11 cellular contexts compared by ENCODE assay signal in genomic region chr21:34204481-34205439, GRCh38.
A peak's percentile ranks its signal among the peaks of the same experiment; 100 is the strongest.
DNase-seq lines count a peak whose midpoint lies in the region; ATAC-seq, FAIRE-seq and TF ChIP-seq lines count a peak whose summit lies in the region.
"Had no signal": no experiment of that assay in that cellular context is flagged by ENCODE, and none has a peak within 500 bp of the region (broad histone marks: within the 10 kb centered on the region; RNA-seq: fewer than 3 reads in every experiment).

No MANE protein-coding gene starts in this region.

- no peak overlapping the region for H3K27ac Mint-ChIP-seq in natural killer cell

- DNase-seq in SK-N-SH (peak; percentile 57), medulla oblongata (ENCODE audit: extremely low spot score) (peak; percentile 43), natural killer cell (no peak)
- DNase-seq in activated CD4-positive, alpha-beta T cell treated with anti-CD3 and anti-CD28 coated beads, Interleukin-2, amount 50 U/mL, for 4 hours, result no peak
- no peak for DNase-seq in stimulated activated CD4-positive, alpha-beta T cell treated with anti-CD3 and anti-CD28 coated beads, Interleukin-12 subunit alpha, Interleukin-12 subunit beta, amount 100 ng/mL, for 4 hours
- DNase-seq: T-helper 2 cell had no signal

- H3K27me3 ChIP-seq in SK-N-SH (ENCODE audit: insufficient read depth), result no peaks in the 10 kb centered on the region
- H3K27me3 ChIP-seq: BLaER1 had no signal

- peaks cover 4% of the 10 kb centered on the region for H3F3A ChIP-seq in SK-N-SH (replicated peaks; ENCODE audit: insufficient read depth)

- CTCF ChIA-PET in HEK293 (lab: Yijun Ruan, JAX) (interaction anchor here (0.6 to 4.9 kb wide), 4 partner anchors 113 to 281 kb away, joined by 3 to 39 read pairs (median 4); no protein-coding TSS in a partner anchor), SK-N-SH (lab: Yijun Ruan, JAX) (interaction anchor here (1.9 to 7.6 kb wide), 3 partner anchors 76 to 281 kb away, joined by 4 to 41 read pairs (median 5); partner anchors contain the start of genes MRPS6 and SLC5A3)

- H3K27me3 Mint-ChIP-seq in natural killer cell (ENCODE audit: low read depth in 2 of 2), result peaks cover 0 to 2% of the 10 kb centered on the region in 2 donors

- H3K4me3 Mint-ChIP-seq in natural killer cell, result no peak overlapping the region

- 87% methylated on average over 8 of the region's 13 CpGs for WGBS in SK-N-SH (ENCODE audit: low lambda C conversion rate)

- TF ChIP-seq RAD21 in SK-N-SH (IDR thresholded peaks at IDR 0.05; ENCODE audit: low read length), result no peak

- H3K4me1 Mint-ChIP-seq in natural killer cell, result peaks cover 22 to 29% of the 10 kb centered on the region in 2 donors

- no peaks in the 10 kb centered on the region for H3K36me3 Mint-ChIP-seq in natural killer cell

- no peak for TF ChIP-seq CTCF in HEK293 (tag by site-specific recombination; IDR thresholded peaks at IDR 0.05)
- no peak for TF ChIP-seq CTCF in SK-N-SH (IDR thresholded peaks at IDR 0.05)
- TF ChIP-seq CTCF in natural killer cell (IDR thresholded peaks at IDR 0.05), result no peak

- H3K4me3 ChIP-seq in HEK293 (ENCODE audit: low read depth, low read length) (no peak overlapping the region), SK-N-SH (ENCODE audit: low read depth in 2 of 2, low read length in 1 of 2) (no peak overlapping the region)
- H3K4me3 ChIP-seq: BLaER1 had no signal

- H3K9me3 ChIP-seq in HEK293 (ENCODE audit: control insufficient read depth, insufficient read depth, low read depth, low read length) (no peaks in the 10 kb centered on the region), SK-N-SH (no peaks in the 10 kb centered on the region)

- H3K9ac ChIP-seq in SK-N-SH, result no peak overlapping the region
- H3K9ac ChIP-seq: BLaER1 had no signal

- no peaks in the 10 kb centered on the region for H3K36me3 ChIP-seq in HEK293 (ENCODE audit: control insufficient read depth in 2 of 2, insufficient read depth in 1 of 2, low read length in 2 of 2)
- H3K36me3 ChIP-seq in SK-N-SH (replicated peaks in 1 of 2; ENCODE audit: control insufficient read depth in 1 of 2, insufficient read depth in 2 of 2, low read length in 1 of 2), result no peaks in the 10 kb centered on the region
- H3K36me3 ChIP-seq: BLaER1 had no signal

- peaks cover 2% of the 10 kb centered on the region; the same call in 1 of the 2 replicates for H3K4me1 ChIP-seq in HEK293 (ENCODE audit: control insufficient read depth, insufficient read depth, low read length)
- H3K4me1 ChIP-seq in SK-N-SH (ENCODE audit: control insufficient read depth in 1 of 2, insufficient read depth in 2 of 2, low read depth in 1 of 2, low read length in 1 of 2), result peaks cover 7 to 37% of the 10 kb centered on the region in 2 experiments; a peak in 2 of 4 replicates

- peak in 1 of 2 experiments; percentile 21; a peak in 1 of 4 replicates for TF ChIP-seq EP300 in SK-N-SH (IDR thresholded peaks at IDR 0.05; ENCODE audit: borderline replicate concordance in 1 of 2, low read depth in 1 of 2, low read length in 1 of 2)

- intact Hi-C loops in natural killer cell (cut with micrococcal nuclease), result loop anchor here (5.0 to 10.0 kb wide), 2 partner anchors 70 to 282 kb away; no protein-coding TSS in a partner anchor

- H2AFZ ChIP-seq in SK-N-SH (ENCODE audit: low read depth), result no peak overlapping the region

- no peak overlapping the region for H3K4me2 ChIP-seq in SK-N-SH
- H3K4me2 ChIP-seq: BLaER1 had no signal

- H3K79me2 ChIP-seq in SK-N-SH (ENCODE audit: insufficient read depth), result no peaks in the 10 kb centered on the region

- POLR2A ChIA-PET in HEK293 (lab: Yijun Ruan, JAX) (no interaction called here), SK-N-SH (lab: Yijun Ruan, JAX) (interaction anchor here (1.0 kb wide), 1 partner anchor 132 kb away, joined by 3 read pairs; the partner anchor contains the start of genes MRPS6 and SLC5A3)

- H3K27ac ChIP-seq in HEK293 (ENCODE audit: extremely low read depth, low read depth, low read length), result no peak overlapping the region
- H3K27ac ChIP-seq in SK-N-SH (ENCODE audit: low read depth in 2 of 2, low read length in 1 of 2), result peak overlapping the region in 1 of 2 experiments; percentile 73; a peak in 2 of 4 replicates
- H3K27ac ChIP-seq: BLaER1 had no signal

- H3K9me3 Mint-ChIP-seq in natural killer cell, result no peaks in the 10 kb centered on the region

- FAIRE-seq in A204.1 (lab: Jason Lieb, UNC), result peak; percentile 96
- FAIRE-seq: colon had no signal

- ATAC-seq in natural killer cell, result no peak
- ATAC-seq in HG02763 (IDR thresholded peaks at IDR 0.05; ENCODE audit: unreplicated experiment), result no peak

- no peaks in the 10 kb centered on the region for H3K9me2 ChIP-seq in SK-N-SH

- H4K20me1 ChIP-seq in SK-N-SH (ENCODE audit: insufficient read depth), result no peaks in the 10 kb centered on the region
- H4K20me1 ChIP-seq: BLaER1 had no signal

TF ChIP-seq in HEK293, 187 proteins besides CTCF, POLR2A, EP300 and RAD21 (continues in another document):
- TF ChIP-seq ZNF76 (tag by site-specific recombination; IDR thresholded peaks at IDR 0.05; ENCODE audit: borderline replicate concordance, low read depth), result peak; percentile 62
- TF ChIP-seq OSR2 (tag by site-specific recombination; IDR thresholded peaks at IDR 0.05), result peak; percentile 14; the same call in 1 of the 2 replicates
- TF ChIP-seq ZBTB20 (tag by site-specific recombination; IDR thresholded peaks at IDR 0.05), result no peak
- TF ChIP-seq SETDB1 (IDR thresholded peaks at IDR 0.05; ENCODE audit: insufficient read length, low read length), result no peak
- no peak for TF ChIP-seq ZNF280D (tag by site-specific recombination; IDR thresholded peaks at IDR 0.05)
- TF ChIP-seq ZBTB17 (tag by site-specific recombination; IDR thresholded peaks at IDR 0.05), result no peak
- TF ChIP-seq ZNF558 (tag by site-specific recombination; IDR thresholded peaks at IDR 0.05), result no peak
- TF ChIP-seq ZNF292 (tag by site-specific recombination; IDR thresholded peaks at IDR 0.05; ENCODE audit: borderline replicate concordance, low read depth), result no peak
- TF ChIP-seq ZNF837 (tag by site-specific recombination; IDR thresholded peaks at IDR 0.05), result no peak
- TF ChIP-seq ZBTB48 (tag by site-specific recombination; IDR thresholded peaks at IDR 0.05), result no peak

TF ChIP-seq in SK-N-SH, 30 proteins besides CTCF, POLR2A, EP300 and RAD21:
- TF ChIP-seq RFX5 (IDR thresholded peaks at IDR 0.05; ENCODE audit: low read length) (no peak), CHD2 (IDR thresholded peaks at IDR 0.05; ENCODE audit: low read length, partially characterized antibody) (peak; percentile 24), RCOR1 (IDR thresholded peaks at IDR 0.05; ENCODE audit: low read length) (peak; percentile 17; the same call in 1 of the 2 replicates), GABPA (IDR thresholded peaks at IDR 0.05; ENCODE audit: low read depth) (no peak)
TF ChIP-seq in SK-N-SH: peak in this region for 2.

Comparison
In these comparisons a context has a peak if more than half of its experiments do, and no peak if none do; other contexts are left out.
1. DNase-seq: peak in SK-N-SH (single experiment) and medulla oblongata (single experiment); none in natural killer cell (single experiment), activated CD4-positive, alpha-beta T cell treated with anti-CD3 and anti-CD28 coated beads, Interleukin-2, amount 50 U/mL, for 4 hours (0 of 2) and stimulated activated CD4-positive, alpha-beta T cell treated with anti-CD3 and anti-CD28 coated beads, Interleukin-12 subunit alpha, Interleukin-12 subunit beta, amount 100 ng/mL, for 4 hours (single experiment).